2 cellular contexts compared by ENCODE assay signal in genomic region chr15:77470227-77470626, GRCh38.
TF ChIP-seq lines count a peak whose summit lies in the region.

No MANE protein-coding gene starts in this region.

TF ChIP-seq in A549, 52 proteins besides CTCF, POLR2A, EP300 and RAD21:
- no peak for TF ChIP-seq TFCP2L1 (CRISPR knock-in tag; IDR thresholded peaks at IDR 0.05)
- TF ChIP-seq SMC3 (IDR thresholded peaks at IDR 0.05): no peak
- TF ChIP-seq PHF8 (IDR thresholded peaks at IDR 0.05; ENCODE audit: borderline replicate concordance, low read depth): no peak
- TF ChIP-seq NPAS2 (CRISPR knock-in tag; IDR thresholded peaks at IDR 0.05; ENCODE audit: borderline replicate concordance): no peak
- no peak for TF ChIP-seq NFE2L2 (conservative IDR thresholded peaks at IDR 0.05; ENCODE audit: low read length)
- TF ChIP-seq GATA3 (IDR thresholded peaks at IDR 0.05; ENCODE audit: borderline replicate concordance): no peak
- no peak for TF ChIP-seq ZFP36 (IDR thresholded peaks at IDR 0.05; ENCODE audit: borderline replicate concordance, partially characterized antibody)
- no peak for TF ChIP-seq HDAC2 (IDR thresholded peaks at IDR 0.05)
- TF ChIP-seq CHD4 (IDR thresholded peaks at IDR 0.05; ENCODE audit: borderline replicate concordance): no peak
- TF ChIP-seq, protein P1, sequence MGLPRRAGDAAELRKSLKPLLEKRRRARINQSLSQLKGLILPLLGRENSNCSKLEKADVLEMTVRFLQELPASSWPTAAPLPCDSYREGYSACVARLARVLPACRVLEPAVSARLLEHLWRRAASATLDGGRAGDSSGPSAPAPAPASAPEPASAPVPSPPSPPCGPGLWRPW (IDR thresholded peaks at IDR 0.05): no peak
- TF ChIP-seq CHD2 (IDR thresholded peaks at IDR 0.05; ENCODE audit: low read length, partially characterized antibody): no peak

TF ChIP-seq in K562, 482 proteins besides CTCF, POLR2A, EP300 and RAD21:
- TF ChIP-seq ATF7 (IDR thresholded peaks at IDR 0.05) (peak; percentile 61; the same call in 1 of the 2 replicates), HLTF (IDR thresholded peaks at IDR 0.05) (no peak), SMARCE1 (IDR thresholded peaks at IDR 0.05) (no peak)
- TF ChIP-seq, protein P2, sequence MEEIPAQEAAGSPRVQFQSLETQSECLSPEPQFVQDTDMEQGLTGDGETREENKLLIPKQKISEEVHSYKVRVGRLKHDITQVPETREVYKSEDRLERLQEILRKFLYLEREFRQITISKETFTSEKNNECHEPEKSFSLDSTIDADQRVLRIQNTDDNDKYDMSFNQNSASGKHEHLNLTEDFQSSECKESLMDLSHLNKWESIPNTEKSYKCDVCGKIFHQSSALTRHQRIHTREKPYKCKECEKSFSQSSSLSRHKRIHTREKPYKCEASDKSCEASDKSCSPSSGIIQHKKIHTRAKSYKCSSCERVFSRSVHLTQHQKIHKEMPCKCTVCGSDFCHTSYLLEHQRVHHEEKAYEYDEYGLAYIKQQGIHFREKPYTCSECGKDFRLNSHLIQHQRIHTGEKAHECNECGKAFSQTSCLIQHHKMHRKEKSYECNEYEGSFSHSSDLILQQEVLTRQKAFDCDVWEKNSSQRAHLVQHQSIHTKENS (CRISPR knock-in tag; IDR thresholded peaks at IDR 0.05): no peak
- TF ChIP-seq, protein P3, sequence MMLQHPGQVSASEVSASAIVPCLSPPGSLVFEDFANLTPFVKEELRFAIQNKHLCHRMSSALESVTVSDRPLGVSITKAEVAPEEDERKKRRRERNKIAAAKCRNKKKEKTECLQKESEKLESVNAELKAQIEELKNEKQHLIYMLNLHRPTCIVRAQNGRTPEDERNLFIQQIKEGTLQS (IDR thresholded peaks at IDR 0.05): peak; percentile 68
- TF ChIP-seq, protein P3 (CRISPR knock-in tag; conservative IDR thresholded peaks at IDR 0.05): no peak
